1 cellular context compared by ENCODE assay signal in genomic region chr5:41747291-41747690, GRCh38.
TF ChIP-seq lines count a peak whose summit lies in the region.

No MANE protein-coding gene starts in this region.

TF ChIP-seq in HEK293, 187 proteins besides CTCF, POLR2A, EP300 and RAD21 (continued from another document and continues in another):
- peak; percentile 56 for TF ChIP-seq ZNF513 (tag by site-specific recombination; IDR thresholded peaks at IDR 0.05)
- TF ChIP-seq ZNF830 (tag by site-specific recombination; IDR thresholded peaks at IDR 0.05; ENCODE audit: low read depth): peak; percentile 97
- TF ChIP-seq ZNF629 (tag by site-specific recombination; IDR thresholded peaks at IDR 0.05): no peak
- TF ChIP-seq ZBTB48 (tag by site-specific recombination; IDR thresholded peaks at IDR 0.05): no peak
- no peak for TF ChIP-seq ATF2 (tag by site-specific recombination; IDR thresholded peaks at IDR 0.05; ENCODE audit: low read depth)
- no peak for TF ChIP-seq ZNF585B (tag by site-specific recombination; IDR thresholded peaks at IDR 0.05)
- TF ChIP-seq ZNF366 (tag by site-specific recombination; conservative IDR thresholded peaks at IDR 0.05): no peak
- no peak for TF ChIP-seq KLF1 (tag by site-specific recombination; IDR thresholded peaks at IDR 0.05)
- no peak for TF ChIP-seq ZNF175 (tag by site-specific recombination; IDR thresholded peaks at IDR 0.05)
- TF ChIP-seq IKZF3 (tag by site-specific recombination; IDR thresholded peaks at IDR 0.05): peak; percentile 64; the same call in 1 of the 2 replicates
- TF ChIP-seq ZNF510 (tag by site-specific recombination; IDR thresholded peaks at IDR 0.05; ENCODE audit: insufficient replicate concordance): peak; percentile 72
- TF ChIP-seq ZNF391 (tag by site-specific recombination; IDR thresholded peaks at IDR 0.05; ENCODE audit: borderline replicate concordance, low read depth): no peak
- no peak for TF ChIP-seq ZNF610 (tag by site-specific recombination; IDR thresholded peaks at IDR 0.05; ENCODE audit: borderline replicate concordance)
- peak; percentile 79 for TF ChIP-seq PRDM6 (tag by site-specific recombination; IDR thresholded peaks at IDR 0.05)
- no peak for TF ChIP-seq MEIS1 (CRISPR knock-in tag; IDR thresholded peaks at IDR 0.05; ENCODE audit: borderline replicate concordance)
- TF ChIP-seq ZBTB21 (tag by site-specific recombination; IDR thresholded peaks at IDR 0.05): no peak
- no peak for TF ChIP-seq OSR2 (tag by site-specific recombination; IDR thresholded peaks at IDR 0.05)
- TF ChIP-seq ZNF571 (tag by site-specific recombination; IDR thresholded peaks at IDR 0.05): peak; percentile 97
- peak; percentile 81 for TF ChIP-seq ZNF677 (tag by site-specific recombination; IDR thresholded peaks at IDR 0.05)
- no peak for TF ChIP-seq ZSCAN5A (tag by site-specific recombination; IDR thresholded peaks at IDR 0.05)
- TF ChIP-seq ZNF670 (tag by site-specific recombination; IDR thresholded peaks at IDR 0.05; ENCODE audit: low read depth): no peak
- TF ChIP-seq ZNF221 (tag by site-specific recombination; IDR thresholded peaks at IDR 0.05; ENCODE audit: borderline replicate concordance): peak; percentile 96; the same call in 1 of the 2 replicates
- TF ChIP-seq ZNF10 (tag by site-specific recombination; IDR thresholded peaks at IDR 0.05): peak; percentile 52; the same call in 1 of the 2 replicates
- TF ChIP-seq ZBTB44 (tag by site-specific recombination; IDR thresholded peaks at IDR 0.05): peak; percentile 94
- peak; percentile 99 for TF ChIP-seq ZNF544 (tag by site-specific recombination; IDR thresholded peaks at IDR 0.05)
- TF ChIP-seq OVOL3 (tag by site-specific recombination; IDR thresholded peaks at IDR 0.05): 0 out of 2 replicates have a peak, but pooled peaks have one; percentile 30
- TF ChIP-seq ZNF561 (tag by site-specific recombination; IDR thresholded peaks at IDR 0.05; ENCODE audit: borderline replicate concordance): peak; percentile 98
- no peak for TF ChIP-seq ZNF202 (tag by site-specific recombination; IDR thresholded peaks at IDR 0.05; ENCODE audit: borderline replicate concordance)
- TF ChIP-seq ZNF311 (tag by site-specific recombination; IDR thresholded peaks at IDR 0.05; ENCODE audit: borderline replicate concordance): 0 out of 2 replicates have a peak, but pooled peaks have one; percentile 66
- no peak for TF ChIP-seq ZNF747 (tag by site-specific recombination; IDR thresholded peaks at IDR 0.05)
- no peak for TF ChIP-seq ZBTB1 (tag by site-specific recombination; IDR thresholded peaks at IDR 0.05)
- 0 out of 2 replicates have a peak, but pooled peaks have one; percentile 20 for TF ChIP-seq INSM2 (tag by site-specific recombination; IDR thresholded peaks at IDR 0.05)
- 0 out of 2 replicates have a peak, but pooled peaks have one; percentile 31 for TF ChIP-seq ZNF404 (tag by site-specific recombination; IDR thresholded peaks at IDR 0.05)
- TF ChIP-seq ZNF174 (tag by site-specific recombination; IDR thresholded peaks at IDR 0.05): peak; percentile 93; the same call in 1 of the 2 replicates
- TF ChIP-seq ZNF548 (tag by site-specific recombination; IDR thresholded peaks at IDR 0.05): no peak
- no peak for TF ChIP-seq PRDM1 (tag by site-specific recombination; IDR thresholded peaks at IDR 0.05)
- TF ChIP-seq ZNF112 (tag by site-specific recombination; IDR thresholded peaks at IDR 0.05): peak; percentile 94
- TF ChIP-seq ZNF133 (tag by site-specific recombination; IDR thresholded peaks at IDR 0.05): no peak
- no peak for TF ChIP-seq ZNF23 (tag by site-specific recombination; IDR thresholded peaks at IDR 0.05; ENCODE audit: borderline replicate concordance)
- 0 out of 2 replicates have a peak, but pooled peaks have one; percentile 38 for TF ChIP-seq ZNF596 (tag by site-specific recombination; IDR thresholded peaks at IDR 0.05)
- TF ChIP-seq ZNF121 (tag by site-specific recombination; IDR thresholded peaks at IDR 0.05): no peak
- peak; percentile 98 for TF ChIP-seq ZNF776 (tag by site-specific recombination; IDR thresholded peaks at IDR 0.05; ENCODE audit: borderline replicate concordance)
- peak; percentile 43; the same call in 1 of the 2 replicates for TF ChIP-seq ZNF398 (tag by site-specific recombination; IDR thresholded peaks at IDR 0.05)
- peak; percentile 24; the same call in 1 of the 2 replicates for TF ChIP-seq KLF8 (tag by site-specific recombination; IDR thresholded peaks at IDR 0.05)
- no peak for TF ChIP-seq EGR2 (tag by site-specific recombination; IDR thresholded peaks at IDR 0.05; ENCODE audit: low read depth)
- no peak for TF ChIP-seq ZNF211 (tag by site-specific recombination; IDR thresholded peaks at IDR 0.05; ENCODE audit: low read depth)
- no peak for TF ChIP-seq ZNF645 (tag by site-specific recombination; IDR thresholded peaks at IDR 0.05)
- TF ChIP-seq ZNF626 (tag by site-specific recombination; IDR thresholded peaks at IDR 0.05): peak; percentile 95
- no peak for TF ChIP-seq SP7 (tag by site-specific recombination; IDR thresholded peaks at IDR 0.05)
- no peak for TF ChIP-seq HOXC10 (CRISPR knock-in tag; IDR thresholded peaks at IDR 0.05)
- 0 out of 2 replicates have a peak, but pooled peaks have one; percentile 70 for TF ChIP-seq ZNF114 (tag by site-specific recombination; IDR thresholded peaks at IDR 0.05)
- TF ChIP-seq KLF9 (tag by site-specific recombination; IDR thresholded peaks at IDR 0.05; ENCODE audit: low read depth): no peak
- TF ChIP-seq ZSCAN18 (tag by site-specific recombination; IDR thresholded peaks at IDR 0.05): no peak
- TF ChIP-seq BCL6B (tag by site-specific recombination; IDR thresholded peaks at IDR 0.05): peak; percentile 95
- peak; percentile 95 for TF ChIP-seq ZNF624 (tag by site-specific recombination; IDR thresholded peaks at IDR 0.05)
